In genomic region chr16:78503501-78504110, GRCh38 we compare ENCODE assay signal across 8 cellular contexts.
DNase-seq lines count a peak whose midpoint lies in the region; ATAC-seq, FAIRE-seq and TF ChIP-seq lines count a peak whose summit lies in the region.

No MANE protein-coding gene starts in this region.

- no peak overlapping the region for H4K91ac ChIP-seq in IMR-90 (ENCODE audit: insufficient read depth, low read depth, low read length)

- no peaks in the 10 kb centered on the region for H3K36me3 ChIP-seq in IMR-90 (ENCODE audit: control insufficient read depth, insufficient read depth, low read length)
- no peaks in the 10 kb centered on the region for H3K36me3 ChIP-seq in SK-N-MC (ENCODE audit: insufficient read depth, low read length)
- no peaks in the 10 kb centered on the region for H3K36me3 ChIP-seq in bronchial epithelial cell (ENCODE audit: control insufficient read depth, insufficient read depth, low read length)
- no peaks in the 10 kb centered on the region for H3K36me3 ChIP-seq in HepG2 (replicated peaks in 1 of 2; ENCODE audit: control insufficient read depth in 1 of 2, insufficient read depth in 2 of 2, low read length in 2 of 2)
- H3K36me3 ChIP-seq in subcutaneous abdominal adipose tissue (ENCODE audit: control insufficient read depth in 5 of 5, insufficient read depth in 5 of 5, low read length in 5 of 5), result no peaks in the 10 kb centered on the region

- H3K79me1 ChIP-seq in IMR-90 (ENCODE audit: low read depth in 1 of 2, low read length in 2 of 2), result no peaks in the 10 kb centered on the region

- peak; percentile 28 for TF ChIP-seq CTCF in IMR-90 (conservative IDR thresholded peaks at IDR 0.05; ENCODE audit: low read depth, low read length)
- TF ChIP-seq CTCF in bronchial epithelial cell (IDR thresholded peaks at IDR 0.05; ENCODE audit: insufficient read depth, low read length, severe bottlenecking), result peak; percentile 51
- peak; percentile 71 for TF ChIP-seq CTCF in HepG2 (CRISPR knock-in tag; IDR thresholded peaks at IDR 0.05)

- no peak overlapping the region for H3K4me2 ChIP-seq in IMR-90 (ENCODE audit: low read depth, low read length)
- H3K4me2 ChIP-seq in HepG2 (ENCODE audit: low read depth, low read length), result no peak overlapping the region

- in situ Hi-C loops in IMR-90 (cut with MboI; ENCODE audit: low sequenced_read_pairs), result no loop called here
- in situ Hi-C loops in HepG2 (cut with HindIII; ENCODE audit: extremely low pct_ligation_motif_present, low pct_unique_long_range_greater_than_20kb), result loop anchor here (5.0 to 25.0 kb wide), 2 partner anchors 269 to 1109 kb away; partner anchors contain the start of gene MAF

- no peak overlapping the region for H3K23ac ChIP-seq in IMR-90 (ENCODE audit: low read depth, low read length)

- CTCF ChIA-PET in IMR-90 (lab: Yijun Ruan, JAX), result no interaction called here
- CTCF ChIA-PET in HepG2 (lab: Yijun Ruan, JAX; ENCODE audit: low intra/inter-chr PET ratio, low total read pairs), result interaction anchor here (1.1 kb wide), 1 partner anchor 275 kb away, joined by 4 read pairs; no protein-coding TSS in a partner anchor

- no peak overlapping the region for H2BK5ac ChIP-seq in IMR-90 (ENCODE audit: low read depth, low read length, poor library complexity, severe bottlenecking)

- FAIRE-seq in bronchial epithelial cell (lab: Jason Lieb, UNC), result no peak
- no peak for FAIRE-seq in HepG2 (lab: Jason Lieb, UNC)

- TF ChIP-seq POLR2A in IMR-90 (IDR thresholded peaks at IDR 0.05; ENCODE audit: low read depth, low read length) (no peak), HepG2 (IDR thresholded peaks at IDR 0.05; ENCODE audit: insufficient read depth in 1 of 2, low read depth in 2 of 2, low read length in 2 of 2) (no peak)

- no peaks in the 10 kb centered on the region for H3K79me2 ChIP-seq in HepG2 (ENCODE audit: insufficient read depth, low read length)

- H3K27ac ChIP-seq in IMR-90 (ENCODE audit: insufficient read depth, low read length) (no peak overlapping the region), SK-N-MC (no peak overlapping the region), HepG2 (ENCODE audit: extremely low read length, insufficient read depth, low read length) (no peak overlapping the region), subcutaneous abdominal adipose tissue (ENCODE audit: low read depth, low read length) (peak overlapping the region; percentile 82)

- H3K9me3 ChIP-seq in IMR-90 (ENCODE audit: control insufficient read depth, insufficient read depth, low read length) (peaks cover 10% of the 10 kb centered on the region), SK-N-MC (ENCODE audit: low read depth, low read length) (no peaks in the 10 kb centered on the region), HepG2 (ENCODE audit: low read length) (no peaks in the 10 kb centered on the region), subcutaneous abdominal adipose tissue (ENCODE audit: control insufficient read depth in 5 of 5, low read length in 5 of 5) (no peaks in the 10 kb centered on the region)

- H3K4me1 ChIP-seq in IMR-90 (ENCODE audit: control insufficient read depth, insufficient read depth, low read length) (no peaks in the 10 kb centered on the region; the same call in 1 of the 2 replicates), HepG2 (ENCODE audit: insufficient read depth, low read length) (peaks cover 67% of the 10 kb centered on the region), subcutaneous abdominal adipose tissue (ENCODE audit: control insufficient read depth in 5 of 5, insufficient read depth in 5 of 5, low read length in 5 of 5) (peaks cover 6 to 34% (median 30%) of the 10 kb centered on the region in 5 donors)

- no peak for TF ChIP-seq RAD21 in IMR-90 (IDR thresholded peaks at IDR 0.05; ENCODE audit: low read length)
- TF ChIP-seq RAD21 in HepG2 (CRISPR knock-in tag; IDR thresholded peaks at IDR 0.05), result peak; percentile 70

- H3K4me3 ChIP-seq in IMR-90 (ENCODE audit: insufficient read depth, low read depth, low read length) (no peak overlapping the region), SK-N-MC (no peak overlapping the region), bronchial epithelial cell (ENCODE audit: low read depth, low read length) (no peak overlapping the region), HepG2 (replicated peaks in 1 of 3; ENCODE audit: insufficient read depth in 1 of 3, low read depth in 2 of 3, low read length in 3 of 3) (no peak overlapping the region), subcutaneous abdominal adipose tissue (ENCODE audit: low read depth in 1 of 5, low read length in 5 of 5) (no peak overlapping the region)

- no peak overlapping the region for H4K8ac ChIP-seq in IMR-90 (ENCODE audit: low read depth in 2 of 2, low read length in 2 of 2)

- no peak overlapping the region for H2BK120ac ChIP-seq in IMR-90 (ENCODE audit: low read depth, low read length)

- BruUV-seq in IMR-90 (replicated peaks; lab: Mats Ljungman, UMichigan), result no TSS peak
- no TSS peak for BruUV-seq in HepG2 (replicated peaks; lab: Mats Ljungman, UMichigan)

- ATAC-seq in IMR-90 (ENCODE audit: low read depth), result no peak
- ATAC-seq in HepG2, result no peak
- ATAC-seq in GM21723 (IDR thresholded peaks at IDR 0.05; ENCODE audit: unreplicated experiment), result no peak

- H3K27me3 ChIP-seq in IMR-90 (ENCODE audit: control insufficient read depth, insufficient read depth, low read length), result no peaks in the 10 kb centered on the region
- H3K27me3 ChIP-seq in bronchial epithelial cell (ENCODE audit: control insufficient read depth, insufficient read depth, low read length), result no peaks in the 10 kb centered on the region
- H3K27me3 ChIP-seq in HepG2 (ENCODE audit: control insufficient read depth in 1 of 2, insufficient read depth in 2 of 2, low read length in 2 of 2), result no peaks in the 10 kb centered on the region
- H3K27me3 ChIP-seq in subcutaneous abdominal adipose tissue (ENCODE audit: control insufficient read depth in 5 of 5, insufficient read depth in 4 of 5, low read length in 5 of 5), result no peaks in the 10 kb centered on the region

- H2AFZ ChIP-seq in IMR-90 (replicated peaks; ENCODE audit: low read length, poor library complexity), result no peak overlapping the region
- no peak overlapping the region for H2AFZ ChIP-seq in HepG2 (ENCODE audit: low read length)

- no peak overlapping the region for H4K5ac ChIP-seq in IMR-90 (ENCODE audit: low read depth, low read length)

- dilution Hi-C loops in IMR-90 (cut with HindIII; ENCODE audit: low sequenced_read_pairs, unreplicated experiment), result no loop called here

- H3K56ac ChIP-seq in IMR-90 (ENCODE audit: extremely low read depth, insufficient read depth, low read length), result no peak overlapping the region

- no peak overlapping the region for H3K4ac ChIP-seq in IMR-90 (ENCODE audit: low read depth, low read length)

- POLR2A ChIA-PET in IMR-90 (lab: Charles Lee; ENCODE audit: unreplicated experiment), result no interaction called here
- POLR2A ChIA-PET in HepG2 (lab: Yijun Ruan, JAX), result interaction anchor here (3.8 kb wide), 1 partner anchor 17 kb away, joined by 88 read pairs; no protein-coding TSS in a partner anchor

- H2BK15ac ChIP-seq in IMR-90 (ENCODE audit: low read depth, low read length), result no peak overlapping the region

- H2AK5ac ChIP-seq in IMR-90 (ENCODE audit: low read depth, low read length), result no peak overlapping the region

- intact Hi-C loops in IMR-90 (cut with micrococcal nuclease) (no loop called here), HepG2 (cut with micrococcal nuclease; ENCODE audit: unreplicated experiment) (loop anchor here (1.0 to 10.0 kb wide), 5 partner anchors 42 to 1101 kb away; partner anchors contain the start of gene MAF)

- no peaks in the 10 kb centered on the region for H3K9me1 ChIP-seq in IMR-90 (ENCODE audit: insufficient read depth, low read length)

- H4K20me1 ChIP-seq in IMR-90 (ENCODE audit: insufficient read depth, low read length) (no peaks in the 10 kb centered on the region), HepG2 (ENCODE audit: insufficient read depth, low read length) (no peaks in the 10 kb centered on the region)

- H3K18ac ChIP-seq in IMR-90 (ENCODE audit: low read depth, low read length), result no peak overlapping the region

- H3K9ac ChIP-seq in IMR-90 (ENCODE audit: low read depth, low read length) (no peak overlapping the region), SK-N-MC (ENCODE audit: insufficient read length) (no peak overlapping the region), HepG2 (ENCODE audit: insufficient read depth, low read depth, low read length) (no peak overlapping the region), subcutaneous abdominal adipose tissue (ENCODE audit: low read length in 5 of 5) (no peak overlapping the region)

- no peak overlapping the region for H2BK20ac ChIP-seq in IMR-90 (ENCODE audit: low read depth, low read length)

- H3K14ac ChIP-seq in IMR-90 (replicated peaks; ENCODE audit: low read depth, low read length), result no peak overlapping the region

- no peak overlapping the region for H2AK9ac ChIP-seq in IMR-90 (replicated peaks; ENCODE audit: low read depth, low read length, poor library complexity)

- no CpG with 5 or more reads among the region's 4 CpGs for WGBS in IMR-90 (ENCODE audit: extremely low coverage in 2 of 2, insufficient read length in 1 of 2), 2 experiments
- 45% methylated on average over 4 of the region's 4 CpGs for WGBS in HepG2 (ENCODE audit: low lambda C conversion rate)

- TF ChIP-seq EP300 in HepG2 (IDR thresholded peaks at IDR 0.05; ENCODE audit: low read depth in 2 of 2, low read length in 2 of 2), result no peak
- TF ChIP-seq EP300 in HepG2 (CRISPR knock-in tag; IDR thresholded peaks at IDR 0.05; ENCODE audit: borderline replicate concordance), result no peak

- DNase-seq in DMS79 treated with DMSO at 0.1 percent for 48 hours (lab: John Stamatoyannopoulos, UW) (peak; percentile 16), DMS79 (lab: John Stamatoyannopoulos, UW) (no peak), IMR-90 (peak; percentile 11), SK-N-MC (ENCODE audit: low read depth, low spot score) (peak; percentile 22), bronchial epithelial cell (ENCODE audit: low read depth) (peak; percentile 60), HepG2 (ENCODE audit: low spot score) (peak; percentile 61)

TF ChIP-seq in IMR-90, 13 proteins besides CTCF, POLR2A, EP300 and RAD21:
- TF ChIP-seq MAFK (IDR thresholded peaks at IDR 0.05; ENCODE audit: low read depth, low read length), result no peak
- TF ChIP-seq SMC3 (IDR thresholded peaks at IDR 0.05; ENCODE audit: low read depth, low read length), result peak; percentile 22
- TF ChIP-seq RFX5 (IDR thresholded peaks at IDR 0.05; ENCODE audit: low read depth, low read length), result no peak

TF ChIP-seq in HepG2, 621 proteins besides CTCF, POLR2A, EP300 and RAD21 (continues in another document):
- peak; percentile 36; the same call in 1 of the 2 replicates for TF ChIP-seq GATAD2A (CRISPR knock-in tag; IDR thresholded peaks at IDR 0.05)
- TF ChIP-seq SAP130 (CRISPR knock-in tag; IDR thresholded peaks at IDR 0.05; ENCODE audit: low read depth), result 0 out of 2 replicates have a peak, but pooled peaks have one; percentile 21
- no peak for TF ChIP-seq ZNF672 (CRISPR knock-in tag; IDR thresholded peaks at IDR 0.05)
- peak; percentile 32; the same call in 1 of the 2 replicates for TF ChIP-seq CHD4 (IDR thresholded peaks at IDR 0.05; ENCODE audit: borderline replicate concordance, low read length)
- TF ChIP-seq SMC3 (IDR thresholded peaks at IDR 0.05; ENCODE audit: low read length), result peak; percentile 89
- peak; percentile 55; the same call in 1 of the 2 replicates for TF ChIP-seq KAT8 (CRISPR knock-in tag; IDR thresholded peaks at IDR 0.05)
- TF ChIP-seq ZNF816 (CRISPR knock-in tag; IDR thresholded peaks at IDR 0.05; ENCODE audit: borderline replicate concordance), result 0 out of 2 replicates have a peak, but pooled peaks have one; percentile 33
